In the genomic region with DNA sequence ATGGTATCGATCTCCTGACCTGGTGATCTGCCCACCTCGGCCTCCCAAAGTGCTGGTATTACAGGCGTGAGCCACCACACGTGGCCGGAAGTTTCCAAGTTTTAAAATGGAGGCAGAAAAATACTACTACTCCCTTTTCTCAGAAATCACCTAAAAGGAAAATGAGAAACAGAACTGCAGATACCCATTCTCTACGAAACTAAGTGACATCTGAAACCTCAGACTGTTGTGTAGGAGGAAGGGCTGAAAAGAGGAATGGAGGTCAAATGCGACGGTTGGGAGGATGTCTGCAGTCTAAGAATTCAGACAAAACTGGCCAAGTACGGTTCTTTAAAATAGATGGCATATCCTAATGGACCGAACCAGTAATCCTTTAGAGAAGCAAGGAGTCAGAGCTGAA, we compare ENCODE assay signal across 1 cellular context.
TF ChIP-seq lines count a peak whose summit lies in the region.

No MANE protein-coding gene starts in this region.

TF ChIP-seq in WTC11, 78 proteins besides CTCF, POLR2A, EP300 and RAD21 (continued from another document):
- TF ChIP-seq, protein P1, sequence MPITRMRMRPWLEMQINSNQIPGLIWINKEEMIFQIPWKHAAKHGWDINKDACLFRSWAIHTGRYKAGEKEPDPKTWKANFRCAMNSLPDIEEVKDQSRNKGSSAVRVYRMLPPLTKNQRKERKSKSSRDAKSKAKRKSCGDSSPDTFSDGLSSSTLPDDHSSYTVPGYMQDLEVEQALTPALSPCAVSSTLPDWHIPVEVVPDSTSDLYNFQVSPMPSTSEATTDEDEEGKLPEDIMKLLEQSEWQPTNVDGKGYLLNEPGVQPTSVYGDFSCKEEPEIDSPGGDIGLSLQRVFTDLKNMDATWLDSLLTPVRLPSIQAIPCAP (CRISPR knock-in tag; IDR thresholded peaks at IDR 0.05), result no peak
- TF ChIP-seq KAT7 (CRISPR knock-in tag; IDR thresholded peaks at IDR 0.05; ENCODE audit: borderline replicate concordance), result no peak
- TF ChIP-seq, protein P2, sequence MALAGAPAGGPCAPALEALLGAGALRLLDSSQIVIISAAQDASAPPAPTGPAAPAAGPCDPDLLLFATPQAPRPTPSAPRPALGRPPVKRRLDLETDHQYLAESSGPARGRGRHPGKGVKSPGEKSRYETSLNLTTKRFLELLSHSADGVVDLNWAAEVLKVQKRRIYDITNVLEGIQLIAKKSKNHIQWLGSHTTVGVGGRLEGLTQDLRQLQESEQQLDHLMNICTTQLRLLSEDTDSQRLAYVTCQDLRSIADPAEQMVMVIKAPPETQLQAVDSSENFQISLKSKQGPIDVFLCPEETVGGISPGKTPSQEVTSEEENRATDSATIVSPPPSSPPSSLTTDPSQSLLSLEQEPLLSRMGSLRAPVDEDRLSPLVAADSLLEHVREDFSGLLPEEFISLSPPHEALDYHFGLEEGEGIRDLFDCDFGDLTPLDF (CRISPR knock-in tag; IDR thresholded peaks at IDR 0.05), result no peak
